In genomic region chr5:172305380-172305779, GRCh38 we compare ENCODE assay signal across 33 cellular contexts.
"Had no signal": no experiment of that assay in that cellular context is flagged by ENCODE, and none has a peak within 500 bp of the region (broad histone marks: within the 10 kb centered on the region; RNA-seq: fewer than 3 reads in every experiment).

No MANE protein-coding gene starts in this region.

- DNase-seq: activated effector memory CD4-positive, alpha-beta T cell treated with anti-CD3 and anti-CD28 coated beads, Interleukin-2, amount 50 U/mL, for 16 hours; activated effector memory CD4-positive, alpha-beta T cell treated with Interleukin-2 at 50 U/mL for 16 hours; activated gamma-delta T cell; activated gamma-delta T cell treated with Interleukin-2 at 50 U/mL for 16 hours; activated naive CD4-positive, alpha-beta T cell; activated naive CD4-positive, alpha-beta T cell treated with anti-CD3 and anti-CD28 coated beads for 36 hours; activated naive CD4-positive, alpha-beta T cell treated with anti-CD3 and anti-CD28 coated beads, Interleukin-2, amount 10 ng/mL, durations not matched to agents 7 days and 5 days; activated naive CD4-positive, alpha-beta T cell treated with anti-CD3 and anti-CD28 coated beads, Interleukin-2, amount 50 U/mL, for 16 hours; activated naive CD4-positive, alpha-beta T cell treated with Interleukin-2 at 50 U/mL for 16 hours; activated naive CD8-positive, alpha-beta T cell treated with anti-CD3 and anti-CD28 coated beads for 36 hours; activated naive CD8-positive, alpha-beta T cell treated with anti-CD3 and anti-CD28 coated beads, Interleukin-2, amount 10 ng/mL, durations not matched to agents 7 days and 5 days; activated naive CD8-positive, alpha-beta T cell treated with anti-CD3 and anti-CD28 coated beads, Interleukin-2, amount 50 U/mL, for 24 hours; activated T-cell treated with anti-CD3 and anti-CD28 coated beads, Interleukin-2, amount 50 U/mL, for 4 hours; activated T-cell treated with anti-CD3 and anti-CD28 coated beads, Interleukin-2, amount 50 U/mL, for 48 hours; activated T-cell treated with anti-CD3 and anti-CD28 coated beads, Interleukin-2, amount 50 U/mL, for 72 hours; adrenal gland; amniotic stem cell; amygdala; anterior cingulate cortex; aorta; body of pancreas; brain microvascular endothelial cell; caudate nucleus; central memory CD4-positive, alpha-beta T cell; cerebellar nuclear complex had no signal

- FAIRE-seq: astrocyte, bronchial epithelial cell, colon had no signal

- H3K36me3 ChIP-seq: adrenal gland, ascending aorta, brain microvascular endothelial cell, breast epithelium, cardiac muscle cell had no signal

- H3K4me3 ChIP-seq: adrenal gland, ascending aorta, body of pancreas, breast epithelium, cardiac muscle cell had no signal

- H3K27me3 ChIP-seq: adrenal gland, ascending aorta, body of pancreas, brain microvascular endothelial cell, breast epithelium, cardiac muscle cell had no signal

- H3K27ac ChIP-seq: adrenal gland, ascending aorta, body of pancreas, brain microvascular endothelial cell, breast epithelium, cardiac muscle cell had no signal

- H3K9me3 ChIP-seq: adrenal gland, body of pancreas had no signal

- H3K4me1 ChIP-seq: ascending aorta, breast epithelium had no signal

- ATAC-seq: activated naive CD4-positive, alpha-beta T cell treated with anti-CD3 and anti-CD28 coated beads, Interleukin-2, amount 50 U/mL, for 72 hours; activated naive CD8-positive, alpha-beta T cell treated with anti-CD3 and anti-CD28 coated beads, Interleukin-2, amount 50 U/mL, for 24 hours; activated T-cell treated with anti-CD3 and anti-CD28 coated beads, Interleukin-2, amount 50 U/mL, for 4 hours; activated T-cell treated with anti-CD3 and anti-CD28 coated beads, Interleukin-2, amount 50 U/mL, for 72 hours; activated T-helper 17 cell treated with anti-CD3 and anti-CD28 coated beads, Interleukin-2, amount 50 U/mL, for 72 hours; body of pancreas had no signal
